8 cellular contexts compared by ENCODE assay signal in genomic region chr14:95318870-95319311, GRCh38. TPM values are rescaled to one million over a fixed set of nuclear protein-coding genes. Genes with fewer than 3 reads are reported as not detected.
DNase-seq lines count a peak whose midpoint lies in the region; ATAC-seq, FAIRE-seq and TF ChIP-seq lines count a peak whose summit lies in the region.

No MANE protein-coding gene starts in this region.

- WGBS in H1 (ENCODE audit: extremely low coverage in 1 of 2, insufficient coverage in 1 of 2, insufficient read length in 1 of 2, insufficient replicate concordance in 2 of 2, low coverage in 1 of 2, low lambda C conversion rate in 2 of 2, missing lambda C conversion rate in 1 of 2), 2 experiments, result 35% methylated on average over 4 of the region's 15 CpGs; no CpG with 5 or more reads in 1 of the 2 experiments

- POLR2A ChIA-PET in H1 (lab: Charles Lee; ENCODE audit: partially characterized antibody), result no interaction called here

- no peak overlapping the region for H2BK20ac ChIP-seq in H1 (ENCODE audit: low read length)

- H4K20me1 ChIP-seq in H1 (replicated peaks in 1 of 2; ENCODE audit: control insufficient read depth in 1 of 2, insufficient read depth in 2 of 2, low read length in 2 of 2) (peaks cover 0 to 4% of the 10 kb centered on the region in 2 experiments), neural progenitor cell (ENCODE audit: low read depth) (peaks cover 21% of the 10 kb centered on the region)

- no peak overlapping the region for H2BK5ac ChIP-seq in H1 (ENCODE audit: low read depth, low read length)

- no peak overlapping the region for H2BK12ac ChIP-seq in H1 (ENCODE audit: low read depth, low read length)

- peaks cover 59% of the 10 kb centered on the region for H3K27me3 Mint-ChIP-seq in CD4-positive, CD25-positive, alpha-beta regulatory T cell
- peaks cover 6% of the 10 kb centered on the region for H3K27me3 Mint-ChIP-seq in neural progenitor cell (ENCODE audit: insufficient read depth, low read depth)

- no peak overlapping the region for H2BK120ac ChIP-seq in H1 (replicated peaks; ENCODE audit: low read depth, low read length)

- H3K4me3 ChIP-seq in CD4-positive, CD25-positive, alpha-beta regulatory T cell (ENCODE audit: low read depth, low read length), result no peak overlapping the region
- H3K4me3 ChIP-seq in NT2/D1 (ENCODE audit: insufficient read length, low read depth) (peak overlapping the region; percentile 41), H1 (ENCODE audit: extremely low read depth in 1 of 4, insufficient read depth in 2 of 4, low read depth in 3 of 4, low read length in 4 of 4) (peak overlapping the region; percentile 56 to 80 (median 67)), neural progenitor cell (peak overlapping the region; percentile 89)

- no peak for TF ChIP-seq RAD21 in H1 (IDR thresholded peaks at IDR 0.05 in 1 of 2, conservative IDR thresholded peaks at IDR 0.05 in 1 of 2; ENCODE audit: low read depth in 2 of 2, low read length in 2 of 2)

- H3K4me3 Mint-ChIP-seq in CD4-positive, CD25-positive, alpha-beta regulatory T cell, result peak overlapping the region; percentile 34 to 82 (median 70)
- peak overlapping the region; percentile 88 for H3K4me3 Mint-ChIP-seq in neural progenitor cell

- H3K79me2 ChIP-seq in H1 (ENCODE audit: control insufficient read depth in 1 of 2, insufficient read depth in 2 of 2, low read length in 2 of 2), result no peaks in the 10 kb centered on the region
- no peaks in the 10 kb centered on the region for H3K79me2 ChIP-seq in neural progenitor cell (ENCODE audit: low read depth)

- H3K56ac ChIP-seq in H1 (replicated peaks; ENCODE audit: insufficient read length, low read depth, low read length), result no peak overlapping the region

- CTCF ChIA-PET in H1 (lab: Charles Lee; ENCODE audit: partially characterized antibody), result interaction anchor here (0.8 to 1.3 kb wide), 6 partner anchors 11 to 1333 kb away, joined by 3 to 5 read pairs (median 3); no protein-coding TSS in a partner anchor

- no peak overlapping the region for H3K27ac ChIP-seq in CD4-positive, CD25-positive, alpha-beta regulatory T cell (ENCODE audit: insufficient read depth, low read length, poor library complexity, severe bottlenecking)
- H3K27ac ChIP-seq in H1 (ENCODE audit: low read depth, low read length), result no peak overlapping the region
- H3K27ac ChIP-seq in neural progenitor cell, result no peak overlapping the region

- FAIRE-seq in H1 (lab: Jason Lieb, UNC), result no peak

- H3K9ac ChIP-seq in NT2/D1 (ENCODE audit: insufficient read length, low read depth) (peak overlapping the region; percentile 76), H1 (replicated peaks in 1 of 4; ENCODE audit: extremely low read depth in 1 of 4, low read depth in 3 of 4, low read length in 3 of 4) (no peak overlapping the region; a peak in 1 of 7 replicates), neural progenitor cell (no peak overlapping the region)

- no peak for TF ChIP-seq EP300 in H1 (IDR thresholded peaks at IDR 0.05; ENCODE audit: borderline replicate concordance in 1 of 2, low read depth in 2 of 2, low read length in 2 of 2)

- H3K14ac ChIP-seq in H1 (ENCODE audit: insufficient read length), result no peak overlapping the region

- peaks cover 14% of the 10 kb centered on the region for H3K27me3 ChIP-seq in CD4-positive, CD25-positive, alpha-beta regulatory T cell (ENCODE audit: control insufficient read depth, insufficient read depth, low read length)
- H3K27me3 ChIP-seq in NT2/D1 (ENCODE audit: insufficient read depth, insufficient read length) (peaks cover 5% of the 10 kb centered on the region), H1 (replicated peaks in 1 of 4; ENCODE audit: control insufficient read depth in 3 of 4, extremely low read depth in 1 of 4, insufficient read depth in 3 of 4, low read length in 3 of 4) (peaks cover 0 to 12% (median 12%) of the 10 kb centered on the region in 4 experiments; a peak in 5 of 7 replicates), neural progenitor cell (peaks cover 21% of the 10 kb centered on the region)

- no peak overlapping the region for H2AK5ac ChIP-seq in H1 (ENCODE audit: low read depth, low read length)

- no peak overlapping the region for H4K91ac ChIP-seq in H1 (replicated peaks; ENCODE audit: insufficient read length, low read length)

- peaks cover 13% of the 10 kb centered on the region for H3K4me1 ChIP-seq in CD4-positive, CD25-positive, alpha-beta regulatory T cell (ENCODE audit: control insufficient read depth, insufficient read depth, low read length, poor library complexity, severe bottlenecking)
- H3K4me1 ChIP-seq in NT2/D1 (ENCODE audit: insufficient read depth, insufficient read length), result no peaks in the 10 kb centered on the region
- peaks cover 0 to 9% (median 4%) of the 10 kb centered on the region in 4 experiments; a peak in 4 of 7 replicates for H3K4me1 ChIP-seq in H1 (replicated peaks in 1 of 4; ENCODE audit: control insufficient read depth in 3 of 4, insufficient read depth in 4 of 4, low read length in 3 of 4)
- peaks cover 20% of the 10 kb centered on the region for H3K4me1 ChIP-seq in neural progenitor cell

- no peaks in the 10 kb centered on the region for H3K36me3 ChIP-seq in CD4-positive, CD25-positive, alpha-beta regulatory T cell (ENCODE audit: control insufficient read depth, insufficient read depth, low read length)
- H3K36me3 ChIP-seq in NT2/D1 (ENCODE audit: insufficient read depth, insufficient read length, low read length) (no peaks in the 10 kb centered on the region), H1 (ENCODE audit: control insufficient read depth in 2 of 4, insufficient read depth in 4 of 4, low read length in 3 of 4) (no peaks in the 10 kb centered on the region), neural progenitor cell (no peaks in the 10 kb centered on the region)

- H3K18ac ChIP-seq in H1 (ENCODE audit: extremely low read depth, low read length), result no peak overlapping the region

- H3K27ac Mint-ChIP-seq in CD4-positive, CD25-positive, alpha-beta regulatory T cell, result no peak overlapping the region
- no peak overlapping the region for H3K27ac Mint-ChIP-seq in neural progenitor cell

- TF ChIP-seq CTCF in H1 (IDR thresholded peaks at IDR 0.05; ENCODE audit: control extremely low read depth in 1 of 3, insufficient read depth in 1 of 3, low read depth in 1 of 3, low read length in 3 of 3), result no peak
- no peak for TF ChIP-seq CTCF in neural progenitor cell (IDR thresholded peaks at IDR 0.05)

- no peaks in the 10 kb centered on the region for H3K9me3 ChIP-seq in CD4-positive, CD25-positive, alpha-beta regulatory T cell (ENCODE audit: control insufficient read depth in 2 of 2, low read length in 2 of 2)
- H3K9me3 ChIP-seq in NT2/D1 (ENCODE audit: insufficient read depth, low read length) (no peaks in the 10 kb centered on the region), H1 (ENCODE audit: insufficient read depth in 2 of 2, low read depth in 1 of 2, low read length in 1 of 2) (no peaks in the 10 kb centered on the region), neural progenitor cell (ENCODE audit: low read depth) (no peaks in the 10 kb centered on the region)

- H3K9me3 Mint-ChIP-seq in CD4-positive, CD25-positive, alpha-beta regulatory T cell, result peaks cover 0 to 8% (median 0%) of the 10 kb centered on the region in 7 donors
- no peaks in the 10 kb centered on the region for H3K9me3 Mint-ChIP-seq in neural progenitor cell

- H3K79me1 ChIP-seq in H1 (ENCODE audit: low read depth, low read length), result peaks cover 3% of the 10 kb centered on the region; the same call in 1 of the 2 replicates

- no peak overlapping the region for H4K8ac ChIP-seq in H1 (ENCODE audit: extremely low read depth, insufficient read depth, low read length)

- H3K23me2 ChIP-seq in H1 (ENCODE audit: low read depth, low read length), result peaks cover 7% of the 10 kb centered on the region; the same call in 1 of the 2 replicates

- H2AFZ ChIP-seq in H1 (ENCODE audit: low read length) (no peak overlapping the region), neural progenitor cell (replicated peaks) (peak overlapping the region; percentile 93)

- no peaks in the 10 kb centered on the region for H3K36me3 Mint-ChIP-seq in CD4-positive, CD25-positive, alpha-beta regulatory T cell
- H3K36me3 Mint-ChIP-seq in neural progenitor cell, result no peaks in the 10 kb centered on the region

- peaks cover 18% of the 10 kb centered on the region for H3F3A ChIP-seq in neural progenitor cell (ENCODE audit: low read depth)

- no peak overlapping the region for H3K4ac ChIP-seq in H1 (replicated peaks; ENCODE audit: insufficient read length, low read depth, low read length)

- no peak for DNase-seq in CD4-positive, CD25-positive, alpha-beta regulatory T cell
- DNase-seq in NT2/D1 (ENCODE audit: low read depth, low spot score) (no peak), H1 (ENCODE audit: low read depth in 1 of 2, low spot score in 2 of 2) (no peak), neural progenitor cell (ENCODE audit: low spot score) (no peak), NCI-H2196 treated with DMSO at 0.1 percent for 48 hours (lab: John Stamatoyannopoulos, UW; ENCODE audit: unreplicated experiment) (no peak)

- H3K23ac ChIP-seq in H1 (ENCODE audit: insufficient read length), result no peak overlapping the region

- H4K5ac ChIP-seq in H1 (ENCODE audit: insufficient read length, low read depth, low read length), result no peak overlapping the region

- H3K4me1 Mint-ChIP-seq in CD4-positive, CD25-positive, alpha-beta regulatory T cell, result peaks cover 0 to 14% (median 3%) of the 10 kb centered on the region in 4 donors
- peaks cover 39% of the 10 kb centered on the region for H3K4me1 Mint-ChIP-seq in neural progenitor cell

- H3K4me2 ChIP-seq in H1 (ENCODE audit: insufficient read depth in 1 of 2, low read depth in 2 of 2, low read length in 2 of 2) (peak overlapping the region; percentile 76 to 95), neural progenitor cell (peak overlapping the region; percentile 81)

- no peak for TF ChIP-seq POLR2A in H1 (IDR thresholded peaks at IDR 0.05; ENCODE audit: control extremely low read depth in 1 of 2, low read depth in 2 of 2, low read length in 2 of 2)

- no peak for ATAC-seq in CD4-positive, CD25-positive, alpha-beta regulatory T cell (ENCODE audit: low read depth in 2 of 2)
- ATAC-seq in HG02623 (IDR thresholded peaks at IDR 0.05; ENCODE audit: unreplicated experiment), result no peak
- no peak for ATAC-seq in HG02678 (IDR thresholded peaks at IDR 0.05; ENCODE audit: unreplicated experiment)
- no peak for ATAC-seq in HG03159 (IDR thresholded peaks at IDR 0.05; ENCODE audit: unreplicated experiment)

- H2BK15ac ChIP-seq in H1 (ENCODE audit: low read length), result no peak overlapping the region

RNA-seq across cellular contexts. Expression of gene CLMN, which starts 0.8 kb away (rescaled TPM):
- 0.17 TPM for total RNA-seq in CD4-positive, CD25-positive, alpha-beta regulatory T cell
- under 1 TPM in 1 of 4 donors, not detected in 3; 0.90 TPM for polyA plus RNA-seq in CD4-positive, CD25-positive, alpha-beta regulatory T cell
- 7.6 and 8.2 TPM in 2 replicates for total RNA-seq in H1 (2021; fragmentation: NEBNext Ultra II Directional; extraction: Animal tissue kit (Norgen Biotek cat#: 25700))
- 1.4 and 1.6 TPM in 2 replicates for polyA plus RNA-seq in H1 (2011; rRNA removed)
- 2.3 TPM for polyA plus RNA-seq in H1 (2011; cell fraction: cytosol; rRNA removed)
- polyA plus RNA-seq in H1 (2011; cell fraction: nucleus; rRNA removed), result 5.6 TPM
- 3.4 to 4.8 TPM (median 4.7 TPM) in 4 replicates for polyA plus RNA-seq in H1 (2012, experiment 1 of 2)
- 1.5 TPM for polyA plus RNA-seq in H1 (2012, experiment 2 of 2)
- polyA plus RNA-seq in H1 (2013, experiment 1 of 2), result 3.2 TPM
- 3.0 TPM for polyA plus RNA-seq in H1 (2013, experiment 2 of 2)
- polyA minus RNA-seq in H1 (2011; rRNA and poly(A)+ RNA removed), result 3.8 and 9.6 TPM in 2 replicates
- 2.9 TPM for polyA minus RNA-seq in H1 (2011; cell fraction: cytosol; rRNA and poly(A)+ RNA removed)
- polyA minus RNA-seq in H1 (2011; cell fraction: nucleus; rRNA and poly(A)+ RNA removed), result 5.8 TPM
- 6.3 and 6.7 TPM in 2 replicates for total RNA-seq in neural progenitor cell (ENCODE audit: low replicate concordance)
